In genomic region chr6:118501099-118501498, GRCh38 we compare ENCODE assay signal across 23 cellular contexts. TPM values are rescaled to one million over a fixed set of nuclear protein-coding genes. Genes with fewer than 3 reads are reported as not detected.
DNase-seq lines count a peak whose midpoint lies in the region; ATAC-seq, FAIRE-seq and TF ChIP-seq lines count a peak whose summit lies in the region.
"Had no signal": no experiment of that assay in that cellular context is flagged by ENCODE, and none has a peak within 500 bp of the region (broad histone marks: within the 10 kb centered on the region; RNA-seq: fewer than 3 reads in every experiment).

No MANE protein-coding gene starts in this region.

- peaks cover 10% of the 10 kb centered on the region for H3K4me1 Mint-ChIP-seq in CD4-positive, alpha-beta T cell (ENCODE audit: low read depth)
- H3K4me1 Mint-ChIP-seq in endothelial cell (ENCODE audit: unreplicated experiment) (no peaks in the 10 kb centered on the region), nephron progenitor cell (peaks cover 7% of the 10 kb centered on the region)

- H3K9me3 Mint-ChIP-seq in CD4-positive, alpha-beta T cell, result no peaks in the 10 kb centered on the region
- H3K9me3 Mint-ChIP-seq in endothelial cell (ENCODE audit: unreplicated experiment), result no peaks in the 10 kb centered on the region
- H3K9me3 Mint-ChIP-seq in nephron progenitor cell, result peaks cover 28% of the 10 kb centered on the region

- H3K36me3 ChIP-seq in DND-41 (ENCODE audit: insufficient read depth, low read length), result peaks cover 57% of the 10 kb centered on the region

- FAIRE-seq in D721Med (lab: Jason Lieb, UNC), result no peak
- FAIRE-seq: A549, GM18507, H54, HepG2, K562, RCC 7860 had no signal

- H3K36me3 Mint-ChIP-seq in CD4-positive, alpha-beta T cell (ENCODE audit: low read depth), result peaks cover 92% of the 10 kb centered on the region
- H3K36me3 Mint-ChIP-seq in endothelial cell (ENCODE audit: low read depth, unreplicated experiment) (peaks cover 25% of the 10 kb centered on the region), nephron progenitor cell (ENCODE audit: low read depth) (peaks cover 58% of the 10 kb centered on the region)

- H3K9ac ChIP-seq in DND-41 (ENCODE audit: low read depth, low read length), result no peak overlapping the region

- intact Hi-C loops in CD4-positive, alpha-beta T cell (cut with DNase I, micrococcal nuclease), result no loop called here

- H3K4me1 ChIP-seq in DND-41 (ENCODE audit: insufficient read depth, low read length), result no peaks in the 10 kb centered on the region
- H3K4me1 ChIP-seq: A549 had no signal

- H4K20me1 ChIP-seq in DND-41 (ENCODE audit: insufficient read depth, low read length), result no peaks in the 10 kb centered on the region

- H3K27me3 Mint-ChIP-seq in CD4-positive, alpha-beta T cell, result no peaks in the 10 kb centered on the region
- H3K27me3 Mint-ChIP-seq in endothelial cell (ENCODE audit: unreplicated experiment) (no peaks in the 10 kb centered on the region), nephron progenitor cell (ENCODE audit: low read depth, poor library complexity) (no peaks in the 10 kb centered on the region)
- H3K27me3 Mint-ChIP-seq: CD8-positive, alpha-beta memory T cell had no signal

- no peak overlapping the region for H3K4me3 ChIP-seq in DND-41 (ENCODE audit: low read depth in 1 of 2, low read length in 2 of 2)
- H3K4me3 ChIP-seq: A549, K562, SJCRH30 had no signal

- H3K4me3 Mint-ChIP-seq in CD4-positive, alpha-beta T cell, result no peak overlapping the region
- peak overlapping the region; percentile 40 for H3K4me3 Mint-ChIP-seq in endothelial cell (ENCODE audit: unreplicated experiment)
- H3K4me3 Mint-ChIP-seq in nephron progenitor cell, result no peak overlapping the region
- H3K4me3 Mint-ChIP-seq: CD8-positive, alpha-beta memory T cell had no signal

- TF ChIP-seq CTCF in CD4-positive, alpha-beta T cell (IDR thresholded peaks at IDR 0.05), result no peak
- TF ChIP-seq CTCF in DND-41 (IDR thresholded peaks at IDR 0.05; ENCODE audit: borderline replicate concordance, extremely low read depth, low read length, poor library complexity, severe bottlenecking) (no peak), endothelial cell (IDR thresholded peaks at IDR 0.05; ENCODE audit: unreplicated experiment) (no peak), nephron progenitor cell (IDR thresholded peaks at IDR 0.05) (no peak), D721Med (IDR thresholded peaks at IDR 0.05; ENCODE audit: insufficient read depth, missing control alignments) (no peak)

- no peak for DNase-seq in CD4-positive, alpha-beta T cell
- DNase-seq in DND-41 (no peak), endothelial cell (ENCODE audit: low spot score) (no peak), nephron progenitor cell (no peak), DMS53 (lab: John Stamatoyannopoulos, UW) (no peak), D721Med (ENCODE audit: insufficient read length, low spot score) (no peak)
- DNase-seq: C1 segment of cervical spinal cord; CD8-positive, alpha-beta memory T cell; Kasumi-1; NCI-H1105; NCI-H1436 treated with DMSO at 0.1 percent for 48 hours; NCI-H187 treated with DMSO at 0.1 percent for 48 hours; NCI-H2107; NCI-H774; SJCRH30 had no signal

- H3K79me2 ChIP-seq in DND-41 (ENCODE audit: insufficient read depth, low read length), result peaks cover 9% of the 10 kb centered on the region

- ATAC-seq in CD4-positive, alpha-beta T cell (ENCODE audit: poor library complexity), result no peak
- ATAC-seq in DND-41 (ENCODE audit: insufficient read depth, low read depth) (peak; percentile 31; the same call in 1 of the 3 replicates), HG02588 (IDR thresholded peaks at IDR 0.05; ENCODE audit: unreplicated experiment) (no peak)
- ATAC-seq: A549, HepG2, K562 had no signal

- no peaks in the 10 kb centered on the region for H3K27me3 ChIP-seq in CD4-positive, alpha-beta T cell (ENCODE audit: control insufficient read depth, insufficient read depth, low read length)
- no peaks in the 10 kb centered on the region for H3K27me3 ChIP-seq in DND-41 (ENCODE audit: insufficient read depth, low read length, poor library complexity)
- H3K27me3 ChIP-seq: SJCRH30 had no signal

- no peak overlapping the region for H3K4me2 ChIP-seq in DND-41 (ENCODE audit: insufficient read depth, low read length)
- H3K4me2 ChIP-seq: A549 had no signal

- no peak overlapping the region for H2AFZ ChIP-seq in DND-41 (ENCODE audit: low read depth, low read length)

- no peaks in the 10 kb centered on the region for H3K9me3 ChIP-seq in CD4-positive, alpha-beta T cell (ENCODE audit: control insufficient read depth, low read length)
- no peaks in the 10 kb centered on the region for H3K9me3 ChIP-seq in DND-41 (ENCODE audit: insufficient read depth, low read length, severe bottlenecking)
- H3K9me3 ChIP-seq: A549 had no signal

- CTCF ChIA-PET in CD4-positive, alpha-beta T cell (lab: Charles Lee), result no interaction called here

- H3K27ac Mint-ChIP-seq in CD4-positive, alpha-beta T cell, result peak overlapping the region; percentile 4
- H3K27ac Mint-ChIP-seq in endothelial cell (ENCODE audit: unreplicated experiment), result no peak overlapping the region
- H3K27ac Mint-ChIP-seq in nephron progenitor cell, result peak overlapping the region; percentile 76

- no peak overlapping the region for H3K27ac ChIP-seq in CD4-positive, alpha-beta T cell (ENCODE audit: low read depth, low read length)
- H3K27ac ChIP-seq in DND-41 (ENCODE audit: low read length), result no peak overlapping the region
- H3K27ac ChIP-seq: A549, SJCRH30 had no signal

- POLR2A ChIA-PET in CD4-positive, alpha-beta T cell (lab: Charles Lee), result no interaction called here

RNA-seq across cellular contexts. Expression of gene PLN, which starts 47.0 kb away (rescaled TPM):
- total RNA-seq in CD4-positive, alpha-beta T cell, result not detected
- total RNA-seq in endothelial cell (ENCODE audit: unreplicated experiment), result not detected
- total RNA-seq: CD8-positive, alpha-beta memory T cell; HepG2; HT-29; K562 had no signal
